ENCODE assay signal across 1 cellular context in the genomic region with DNA sequence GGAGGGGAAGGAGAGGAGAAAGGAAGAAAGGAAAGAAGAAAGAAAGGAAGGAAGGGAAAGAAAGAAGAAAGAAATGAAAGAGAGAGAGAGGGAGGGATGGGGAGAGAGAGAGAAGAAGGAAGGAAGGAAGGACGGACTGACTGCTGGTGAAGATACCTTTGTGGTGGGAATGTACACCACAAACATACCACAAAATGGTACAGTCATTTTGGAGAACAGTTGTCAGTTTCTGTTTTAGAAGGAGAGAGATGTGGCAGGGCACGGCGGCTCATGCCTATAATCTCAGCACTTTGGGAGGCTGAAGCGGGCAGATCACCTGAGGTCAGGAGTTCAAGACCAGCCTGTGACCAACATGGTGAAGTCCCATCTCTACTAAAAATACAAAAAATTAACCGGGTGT.
TF ChIP-seq lines count a peak whose summit lies in the region.

No MANE protein-coding gene starts in this region.

TF ChIP-seq in GM23338, 12 proteins besides CTCF, POLR2A, EP300 and RAD21:
- TF ChIP-seq POLR2AphosphoS5 (IDR thresholded peaks at IDR 0.05; ENCODE audit: low read depth) (no peak), EZH2phosphoT487 (IDR thresholded peaks at IDR 0.05; ENCODE audit: unreplicated experiment) (no peak), STAT1 (IDR thresholded peaks at IDR 0.05; ENCODE audit: unreplicated experiment) (no peak), CREB1 (CRISPR knock-in tag; IDR thresholded peaks at IDR 0.05; ENCODE audit: low read depth) (no peak), NANOG (IDR thresholded peaks at IDR 0.05; ENCODE audit: borderline replicate concordance) (no peak), ZNF114 (CRISPR knock-in tag; IDR thresholded peaks at IDR 0.05) (no peak), JUNB (IDR thresholded peaks at IDR 0.05; ENCODE audit: unreplicated experiment) (no peak)
- TF ChIP-seq, protein P1, sequence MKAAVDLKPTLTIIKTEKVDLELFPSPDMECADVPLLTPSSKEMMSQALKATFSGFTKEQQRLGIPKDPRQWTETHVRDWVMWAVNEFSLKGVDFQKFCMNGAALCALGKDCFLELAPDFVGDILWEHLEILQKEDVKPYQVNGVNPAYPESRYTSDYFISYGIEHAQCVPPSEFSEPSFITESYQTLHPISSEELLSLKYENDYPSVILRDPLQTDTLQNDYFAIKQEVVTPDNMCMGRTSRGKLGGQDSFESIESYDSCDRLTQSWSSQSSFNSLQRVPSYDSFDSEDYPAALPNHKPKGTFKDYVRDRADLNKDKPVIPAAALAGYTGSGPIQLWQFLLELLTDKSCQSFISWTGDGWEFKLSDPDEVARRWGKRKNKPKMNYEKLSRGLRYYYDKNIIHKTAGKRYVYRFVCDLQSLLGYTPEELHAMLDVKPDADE (IDR thresholded peaks at IDR 0.05), result no peak
- TF ChIP-seq, protein P2, sequence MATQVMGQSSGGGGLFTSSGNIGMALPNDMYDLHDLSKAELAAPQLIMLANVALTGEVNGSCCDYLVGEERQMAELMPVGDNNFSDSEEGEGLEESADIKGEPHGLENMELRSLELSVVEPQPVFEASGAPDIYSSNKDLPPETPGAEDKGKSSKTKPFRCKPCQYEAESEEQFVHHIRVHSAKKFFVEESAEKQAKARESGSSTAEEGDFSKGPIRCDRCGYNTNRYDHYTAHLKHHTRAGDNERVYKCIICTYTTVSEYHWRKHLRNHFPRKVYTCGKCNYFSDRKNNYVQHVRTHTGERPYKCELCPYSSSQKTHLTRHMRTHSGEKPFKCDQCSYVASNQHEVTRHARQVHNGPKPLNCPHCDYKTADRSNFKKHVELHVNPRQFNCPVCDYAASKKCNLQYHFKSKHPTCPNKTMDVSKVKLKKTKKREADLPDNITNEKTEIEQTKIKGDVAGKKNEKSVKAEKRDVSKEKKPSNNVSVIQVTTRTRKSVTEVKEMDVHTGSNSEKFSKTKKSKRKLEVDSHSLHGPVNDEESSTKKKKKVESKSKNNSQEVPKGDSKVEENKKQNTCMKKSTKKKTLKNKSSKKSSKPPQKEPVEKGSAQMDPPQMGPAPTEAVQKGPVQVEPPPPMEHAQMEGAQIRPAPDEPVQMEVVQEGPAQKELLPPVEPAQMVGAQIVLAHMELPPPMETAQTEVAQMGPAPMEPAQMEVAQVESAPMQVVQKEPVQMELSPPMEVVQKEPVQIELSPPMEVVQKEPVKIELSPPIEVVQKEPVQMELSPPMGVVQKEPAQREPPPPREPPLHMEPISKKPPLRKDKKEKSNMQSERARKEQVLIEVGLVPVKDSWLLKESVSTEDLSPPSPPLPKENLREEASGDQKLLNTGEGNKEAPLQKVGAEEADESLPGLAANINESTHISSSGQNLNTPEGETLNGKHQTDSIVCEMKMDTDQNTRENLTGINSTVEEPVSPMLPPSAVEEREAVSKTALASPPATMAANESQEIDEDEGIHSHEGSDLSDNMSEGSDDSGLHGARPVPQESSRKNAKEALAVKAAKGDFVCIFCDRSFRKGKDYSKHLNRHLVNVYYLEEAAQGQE (IDR thresholded peaks at IDR 0.05; ENCODE audit: unreplicated experiment), result no peak
TF ChIP-seq in GM23338: peak in this region for 0.
